Comparison of ENCODE assay signal across 20 cellular contexts in genomic region chr3:172083995-172084409, GRCh38.
"Had no signal": no experiment of that assay in that cellular context is flagged by ENCODE, and none has a peak within 500 bp of the region (broad histone marks: within the 10 kb centered on the region; RNA-seq: fewer than 3 reads in every experiment).

No MANE protein-coding gene starts in this region.

- H3K9me3 Mint-ChIP-seq: brain; naive thymus-derived CD8-positive, alpha-beta T cell; stimulated activated naive CD8-positive, alpha-beta T cell treated with anti-CD3 and anti-CD28 coated beads, Interleukin-15, Interleukin-2, amounts not matched to agents 100 ng/mL and 50 ng/mL, for 24 hours; T-helper 1 cell treated with Interleukin-12 subunit alpha and Interleukin-12 subunit beta and Interleukin-4 antibody, amounts not matched to agents 30 μg/mL and 1 μg/mL, for 36 hours had no signal

- H3K27ac ChIP-seq: upper lobe of right lung, VCaP had no signal

- H3K4me3 Mint-ChIP-seq: activated CD8-positive, alpha-beta memory T cell treated with anti-CD3 and anti-CD28 coated beads, Interleukin-2, amount 10 ng/mL, durations not matched to agents 7 days and 5 days; activated naive CD8-positive, alpha-beta T cell treated with anti-CD3 and anti-CD28 coated beads, Interleukin-2, amount 10 ng/mL, durations not matched to agents 7 days and 5 days; brain; naive thymus-derived CD8-positive, alpha-beta T cell; stimulated activated naive CD8-positive, alpha-beta T cell treated with anti-CD3 and anti-CD28 coated beads, Interleukin-15, Interleukin-2, amounts not matched to agents 100 ng/mL and 50 ng/mL, for 24 hours; T-helper 1 cell treated with Interleukin-12 subunit alpha and Interleukin-12 subunit beta and Interleukin-4 antibody, amounts not matched to agents 30 μg/mL and 1 μg/mL, for 36 hours had no signal

- ATAC-seq: activated CD8-positive, alpha-beta memory T cell treated with anti-CD3 and anti-CD28 coated beads, Interleukin-2, amount 10 ng/mL, durations not matched to agents 7 days and 5 days; esophagus mucosa; gastrocnemius medialis; naive thymus-derived CD8-positive, alpha-beta T cell; upper lobe of right lung had no signal

- H3K4me3 ChIP-seq: coronary artery, gastrocnemius medialis, testis, upper lobe of right lung had no signal

- H3K9me3 ChIP-seq: gastrocnemius medialis, testis, upper lobe of right lung had no signal

- H3K27me3 ChIP-seq: gastrocnemius medialis, testis, upper lobe of right lung had no signal

- H3K27ac Mint-ChIP-seq: activated CD8-positive, alpha-beta memory T cell treated with anti-CD3 and anti-CD28 coated beads, Interleukin-2, amount 10 ng/mL, durations not matched to agents 7 days and 5 days; brain; naive thymus-derived CD8-positive, alpha-beta T cell; stimulated activated naive CD8-positive, alpha-beta T cell treated with anti-CD3 and anti-CD28 coated beads, Interleukin-15, Interleukin-2, amounts not matched to agents 100 ng/mL and 50 ng/mL, for 24 hours; T-helper 1 cell treated with Interleukin-12 subunit alpha and Interleukin-12 subunit beta and Interleukin-4 antibody, amounts not matched to agents 30 μg/mL and 1 μg/mL, for 36 hours had no signal

- H3K36me3 ChIP-seq: gastrocnemius medialis had no signal

- DNase-seq: activated CD4-positive, alpha-beta T cell treated with anti-CD3 and anti-CD28 coated beads for 1 hour; activated CD4-positive, alpha-beta T cell treated with anti-CD3 and anti-CD28 coated beads, Interleukin-2, amount 50 U/mL, for 48 hours; activated CD8-positive, alpha-beta memory T cell treated with anti-CD3 and anti-CD28 coated beads, Interleukin-2, amount 10 ng/mL, durations not matched to agents 7 days and 5 days; activated naive CD4-positive, alpha-beta T cell treated with Interleukin-2 at 50 U/mL for 16 hours; activated naive CD8-positive, alpha-beta T cell treated with anti-CD3 and anti-CD28 coated beads, Interleukin-2, amount 10 ng/mL, durations not matched to agents 7 days and 5 days; amygdala; central memory CD4-positive, alpha-beta T cell; effector CD4-positive, alpha-beta T cell; gastrocnemius medialis; head of caudate nucleus; mesenchymal stem cell; naive thymus-derived CD8-positive, alpha-beta T cell; testis; upper lobe of right lung had no signal

- H3K27me3 Mint-ChIP-seq: activated CD8-positive, alpha-beta memory T cell treated with anti-CD3 and anti-CD28 coated beads, Interleukin-2, amount 10 ng/mL, durations not matched to agents 7 days and 5 days; activated naive CD8-positive, alpha-beta T cell treated with anti-CD3 and anti-CD28 coated beads, Interleukin-2, amount 10 ng/mL, durations not matched to agents 7 days and 5 days; brain; naive thymus-derived CD8-positive, alpha-beta T cell; stimulated activated naive CD8-positive, alpha-beta T cell treated with anti-CD3 and anti-CD28 coated beads, Interleukin-15, Interleukin-2, amounts not matched to agents 100 ng/mL and 50 ng/mL, for 24 hours had no signal
